25 cellular contexts compared by ENCODE assay signal in genomic region chr15:73293773-73294172, GRCh38.
"Had no signal": no experiment of that assay in that cellular context is flagged by ENCODE, and none has a peak within 500 bp of the region (broad histone marks: within the 10 kb centered on the region; RNA-seq: fewer than 3 reads in every experiment).

No MANE protein-coding gene starts in this region.

- H3K4me1 Mint-ChIP-seq: activated naive CD8-positive, alpha-beta T cell treated with anti-CD3 and anti-CD28 coated beads, Interleukin-2, amount 10 ng/mL, durations not matched to agents 7 days and 5 days; memory B cell; nephron had no signal

- H3K9me3 Mint-ChIP-seq: activated naive CD8-positive, alpha-beta T cell treated with anti-CD3 and anti-CD28 coated beads, Interleukin-2, amount 10 ng/mL, durations not matched to agents 7 days and 5 days; activated T-cell treated with anti-CD3 and anti-CD28 coated beads, Interleukin-2, amount 50 U/mL, for 4 hours; activated T-helper 2 cell treated with anti-CD3 and anti-CD28 coated beads, Interferon-gamma antibody, Interleukin-2, Interleukin-4, amounts not matched to agents 10 μg/mL and 5 μg/mL and 100 μg/mL, durations not matched to agents 14 hours and 24 hours and 36 hours; memory B cell; nephron; stimulated activated naive CD8-positive, alpha-beta T cell treated with anti-CD3 and anti-CD28 coated beads, Interleukin-15, Interleukin-2, amounts not matched to agents 100 ng/mL and 50 ng/mL, for 24 hours; T-helper 2 cell treated with Interferon-gamma antibody and Interleukin-4, amounts not matched to agents 5 μg/mL and 100 μg/mL, for 36 hours had no signal

- H3K27ac Mint-ChIP-seq: activated naive CD8-positive, alpha-beta T cell treated with anti-CD3 and anti-CD28 coated beads, Interleukin-2, amount 10 ng/mL, durations not matched to agents 7 days and 5 days; activated T-helper 2 cell treated with anti-CD3 and anti-CD28 coated beads, Interferon-gamma antibody, Interleukin-2, Interleukin-4, amounts not matched to agents 10 μg/mL and 5 μg/mL and 100 μg/mL, durations not matched to agents 14 hours and 24 hours and 36 hours; memory B cell; nephron; stimulated activated naive CD8-positive, alpha-beta T cell treated with anti-CD3 and anti-CD28 coated beads, Interleukin-15, Interleukin-2, amounts not matched to agents 100 ng/mL and 50 ng/mL, for 24 hours; T-helper 2 cell treated with Interferon-gamma antibody and Interleukin-4, amounts not matched to agents 5 μg/mL and 100 μg/mL, for 36 hours had no signal

- ATAC-seq: activated T-cell treated with anti-CD3 and anti-CD28 coated beads, Interleukin-2, amount 50 U/mL, for 4 hours; gastrocnemius medialis; pancreas; psoas muscle; right cardiac atrium had no signal

- H3K4me3 Mint-ChIP-seq: activated naive CD8-positive, alpha-beta T cell treated with anti-CD3 and anti-CD28 coated beads, Interleukin-2, amount 10 ng/mL, durations not matched to agents 7 days and 5 days; activated T-cell treated with anti-CD3 and anti-CD28 coated beads, Interleukin-2, amount 50 U/mL, for 4 hours; memory B cell; nephron; stimulated activated naive CD8-positive, alpha-beta T cell treated with anti-CD3 and anti-CD28 coated beads, Interleukin-15, Interleukin-2, amounts not matched to agents 100 ng/mL and 50 ng/mL, for 24 hours; T-helper 2 cell treated with Interferon-gamma antibody and Interleukin-4, amounts not matched to agents 5 μg/mL and 100 μg/mL, for 36 hours had no signal

- H3K27ac ChIP-seq: colonic mucosa, dorsolateral prefrontal cortex, esophagus squamous epithelium, gastrocnemius medialis, pancreas, psoas muscle, thyroid gland had no signal

- H3K9me3 ChIP-seq: colonic mucosa, esophagus squamous epithelium, gastrocnemius medialis, pancreas, psoas muscle, thyroid gland had no signal

- H3K4me3 ChIP-seq: colonic mucosa, dorsolateral prefrontal cortex, esophagus squamous epithelium, gastrocnemius medialis, pancreas, psoas muscle, thyroid gland had no signal

- DNase-seq: activated CD4-positive, alpha-beta T cell treated with anti-CD3 and anti-CD28 coated beads for 4 hours; activated CD4-positive, alpha-beta T cell treated with anti-CD3 and anti-CD28 coated beads, Interleukin-2, amount 50 U/mL, for 48 hours; activated CD4-positive, CD25-positive, alpha-beta regulatory T cell; activated CD8-positive, alpha-beta memory T cell treated with anti-CD3 and anti-CD28 coated beads, Interleukin-2, amount 50 U/mL, for 48 hours; activated naive CD4-positive, alpha-beta T cell; activated naive CD8-positive, alpha-beta T cell treated with anti-CD3 and anti-CD28 coated beads, Interleukin-2, amount 10 ng/mL, durations not matched to agents 7 days and 5 days; activated T-cell treated with anti-CD3 and anti-CD28 coated beads, Interleukin-2, amount 50 U/mL, for 4 hours; amygdala; colonic mucosa; dorsolateral prefrontal cortex; esophagus squamous epithelium; gastrocnemius medialis; hypothalamus; pancreas; psoas muscle; right cardiac atrium; stimulated activated CD4-positive, alpha-beta T cell treated with anti-CD3 and anti-CD28 coated beads, Interleukin-1b, Interleukin-23, amount 100 ng/mL, for 48 hours; substantia nigra; thyroid gland had no signal

- H3K36me3 Mint-ChIP-seq: activated naive CD8-positive, alpha-beta T cell treated with anti-CD3 and anti-CD28 coated beads, Interleukin-2, amount 10 ng/mL, durations not matched to agents 7 days and 5 days had no signal

- H3K27me3 ChIP-seq: colonic mucosa, dorsolateral prefrontal cortex, esophagus squamous epithelium, gastrocnemius medialis, pancreas, thyroid gland had no signal

- FAIRE-seq: bronchial epithelial cell, pancreas had no signal

- H3K4me1 ChIP-seq: colonic mucosa, esophagus squamous epithelium, gastrocnemius medialis, pancreas, psoas muscle, thyroid gland had no signal

- H3K27me3 Mint-ChIP-seq: memory B cell; stimulated activated naive CD8-positive, alpha-beta T cell treated with anti-CD3 and anti-CD28 coated beads, Interleukin-15, Interleukin-2, amounts not matched to agents 100 ng/mL and 50 ng/mL, for 24 hours had no signal
